Comparison of ENCODE assay signal across 27 cellular contexts in the genomic region with DNA sequence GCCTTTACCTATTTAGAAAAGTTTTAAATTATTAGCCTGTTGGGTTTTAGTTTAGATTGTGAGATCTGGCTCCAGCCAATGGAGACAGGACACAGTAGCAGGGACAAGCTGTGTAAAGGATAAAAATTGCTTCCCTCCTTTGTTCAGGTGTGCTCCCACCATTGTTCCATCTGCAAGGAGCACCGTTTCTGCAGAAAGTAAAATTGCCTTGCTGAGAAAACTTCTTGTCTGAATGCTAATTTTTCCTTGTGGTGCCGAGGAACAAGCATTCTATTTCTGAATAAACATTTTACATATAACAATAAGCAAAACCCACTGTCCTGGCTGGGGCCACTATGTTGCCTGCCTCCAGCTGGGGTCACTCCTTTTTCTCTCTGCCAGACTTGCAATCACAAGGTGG.
"Had no signal": no experiment of that assay in that cellular context is flagged by ENCODE, and none has a peak within 500 bp of the region (broad histone marks: within the 10 kb centered on the region; RNA-seq: fewer than 3 reads in every experiment).

No MANE protein-coding gene starts in this region.

- H3K4me3 ChIP-seq: gastrocnemius medialis, left ventricle myocardium inferior, skin epidermis, thoracic aorta, uterus had no signal

- H3K36me3 ChIP-seq: gastrocnemius medialis, left ventricle myocardium inferior, thoracic aorta, uterus had no signal

- H3K36me3 Mint-ChIP-seq: stimulated activated effector memory CD8-positive, alpha-beta T cell treated with anti-CD3 and anti-CD28 coated beads, Interleukin-12 subunit alpha, Interleukin-12 subunit beta, amount 100 ng/mL, for 72 hours had no signal

- H3K9me3 ChIP-seq: gastrocnemius medialis, neutrophil, uterus had no signal

- H3K27me3 Mint-ChIP-seq: activated CD4-positive, alpha-beta T cell treated with anti-CD3 and anti-CD28 coated beads for 36 hours; stimulated activated naive CD8-positive, alpha-beta T cell treated with anti-CD3 and anti-CD28 coated beads, Interleukin-15, Interleukin-2, amounts not matched to agents 100 ng/mL and 50 ng/mL, for 24 hours had no signal

- H3K4me3 Mint-ChIP-seq: activated CD4-positive, alpha-beta T cell treated with anti-CD3 and anti-CD28 coated beads for 36 hours; activated naive CD4-positive, alpha-beta T cell treated with anti-CD3 and anti-CD28 coated beads, Interleukin-2, amount 10 ng/mL, durations not matched to agents 7 days and 5 days; nephron; stimulated activated effector memory CD8-positive, alpha-beta T cell treated with anti-CD3 and anti-CD28 coated beads, Interleukin-12 subunit alpha, Interleukin-12 subunit beta, amount 100 ng/mL, for 72 hours; stimulated activated naive CD8-positive, alpha-beta T cell treated with anti-CD3 and anti-CD28 coated beads, Interleukin-15, Interleukin-2, amounts not matched to agents 100 ng/mL and 50 ng/mL, for 24 hours; T-helper 2 cell treated with Interferon-gamma antibody and Interleukin-4, amounts not matched to agents 5 μg/mL and 100 μg/mL, for 36 hours had no signal

- DNase-seq: activated CD4-positive, alpha-beta T cell treated with anti-CD3 and anti-CD28 coated beads for 36 hours; activated CD4-positive, CD25-positive, alpha-beta regulatory T cell; activated CD8-positive, alpha-beta memory T cell treated with anti-CD3 and anti-CD28 coated beads for 24 hours; activated CD8-positive, alpha-beta memory T cell treated with anti-CD3 and anti-CD28 coated beads, Interleukin-2, amount 50 U/mL, for 4 hours; activated gamma-delta T cell; activated naive CD4-positive, alpha-beta T cell treated with anti-CD3 and anti-CD28 coated beads, Interleukin-2, amount 10 ng/mL, durations not matched to agents 7 days and 5 days; activated T-cell treated with anti-CD3 and anti-CD28 coated beads, Interleukin-2, amount 50 U/mL, for 1 hour; amniotic stem cell; caudate nucleus; effector CD8-positive, alpha-beta T cell; gastrocnemius medialis; glutamatergic neuron; left ventricle myocardium inferior; retina; stimulated activated CD4-positive, alpha-beta T cell treated with anti-CD3 and anti-CD28 coated beads, Interleukin-12 subunit alpha, Interleukin-12 subunit beta, amount 100 ng/mL, for 4 hours; stimulated activated CD4-positive, alpha-beta T cell treated with anti-CD3 and anti-CD28 coated beads, Interleukin-4, amount 100 ng/mL, for 1 hour; T-helper 1 cell; trophoblast cell; uterus had no signal

- H3K4me1 Mint-ChIP-seq: activated CD4-positive, alpha-beta T cell treated with anti-CD3 and anti-CD28 coated beads for 36 hours; activated naive CD4-positive, alpha-beta T cell treated with anti-CD3 and anti-CD28 coated beads, Interleukin-2, amount 10 ng/mL, durations not matched to agents 7 days and 5 days; nephron; stimulated activated effector memory CD8-positive, alpha-beta T cell treated with anti-CD3 and anti-CD28 coated beads, Interleukin-12 subunit alpha, Interleukin-12 subunit beta, amount 100 ng/mL, for 72 hours had no signal

- H3K27me3 ChIP-seq: gastrocnemius medialis, neutrophil, uterus had no signal

- ATAC-seq: activated CD4-positive, alpha-beta T cell treated with anti-CD3 and anti-CD28 coated beads for 36 hours; gastrocnemius medialis; sciatic nerve; stimulated activated effector memory CD8-positive, alpha-beta T cell treated with anti-CD3 and anti-CD28 coated beads, Interleukin-12 subunit alpha, Interleukin-12 subunit beta, amount 100 ng/mL, for 72 hours had no signal

- H3K27ac Mint-ChIP-seq: activated CD4-positive, alpha-beta T cell treated with anti-CD3 and anti-CD28 coated beads for 36 hours; activated naive CD4-positive, alpha-beta T cell treated with anti-CD3 and anti-CD28 coated beads, Interleukin-2, amount 10 ng/mL, durations not matched to agents 7 days and 5 days; stimulated activated effector memory CD8-positive, alpha-beta T cell treated with anti-CD3 and anti-CD28 coated beads, Interleukin-12 subunit alpha, Interleukin-12 subunit beta, amount 100 ng/mL, for 72 hours; stimulated activated naive CD8-positive, alpha-beta T cell treated with anti-CD3 and anti-CD28 coated beads, Interleukin-15, Interleukin-2, amounts not matched to agents 100 ng/mL and 50 ng/mL, for 24 hours; T-helper 2 cell treated with Interferon-gamma antibody and Interleukin-4, amounts not matched to agents 5 μg/mL and 100 μg/mL, for 36 hours had no signal

- H3K4me1 ChIP-seq: gastrocnemius medialis, left ventricle myocardium inferior, uterus had no signal

- H3K27ac ChIP-seq: gastrocnemius medialis, left ventricle myocardium inferior, neutrophil, skin epidermis, thoracic aorta, uterus had no signal

- H3K9me3 Mint-ChIP-seq: stimulated activated effector memory CD8-positive, alpha-beta T cell treated with anti-CD3 and anti-CD28 coated beads, Interleukin-12 subunit alpha, Interleukin-12 subunit beta, amount 100 ng/mL, for 72 hours; stimulated activated naive CD8-positive, alpha-beta T cell treated with anti-CD3 and anti-CD28 coated beads, Interleukin-15, Interleukin-2, amounts not matched to agents 100 ng/mL and 50 ng/mL, for 24 hours had no signal
